Comparison of ENCODE assay signal across 8 cellular contexts in the genomic region with DNA sequence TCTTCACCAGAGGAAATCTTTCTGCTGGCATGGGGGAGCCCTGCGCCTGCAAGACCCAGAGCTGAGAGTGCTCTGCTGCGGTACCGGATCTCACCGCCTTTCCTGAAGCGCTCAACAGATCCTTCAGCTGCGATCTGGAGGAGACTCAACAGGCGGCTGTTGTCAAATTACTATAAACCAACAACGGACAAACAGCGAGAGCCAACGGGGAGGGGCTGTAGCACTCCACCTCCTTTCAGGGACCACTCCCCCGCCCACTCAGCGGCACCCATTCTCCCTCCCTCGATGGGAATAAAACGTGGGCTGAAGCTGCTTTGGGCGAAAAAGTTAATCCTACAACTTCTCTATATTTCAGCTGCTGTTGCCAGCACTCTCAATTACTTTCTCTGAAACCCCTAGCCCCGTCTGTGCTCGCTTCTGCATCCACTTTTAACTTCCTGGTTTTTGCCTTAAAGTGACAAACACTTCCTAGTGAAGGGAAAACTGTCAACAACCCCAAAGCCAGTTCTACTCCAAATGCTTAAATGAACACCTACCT. TPM values are rescaled to one million over a fixed set of nuclear protein-coding genes. Genes with fewer than 3 reads are reported as not detected.
DNase-seq lines count a peak whose midpoint lies in the region; ATAC-seq, FAIRE-seq and TF ChIP-seq lines count a peak whose summit lies in the region.

A gene with protein sequence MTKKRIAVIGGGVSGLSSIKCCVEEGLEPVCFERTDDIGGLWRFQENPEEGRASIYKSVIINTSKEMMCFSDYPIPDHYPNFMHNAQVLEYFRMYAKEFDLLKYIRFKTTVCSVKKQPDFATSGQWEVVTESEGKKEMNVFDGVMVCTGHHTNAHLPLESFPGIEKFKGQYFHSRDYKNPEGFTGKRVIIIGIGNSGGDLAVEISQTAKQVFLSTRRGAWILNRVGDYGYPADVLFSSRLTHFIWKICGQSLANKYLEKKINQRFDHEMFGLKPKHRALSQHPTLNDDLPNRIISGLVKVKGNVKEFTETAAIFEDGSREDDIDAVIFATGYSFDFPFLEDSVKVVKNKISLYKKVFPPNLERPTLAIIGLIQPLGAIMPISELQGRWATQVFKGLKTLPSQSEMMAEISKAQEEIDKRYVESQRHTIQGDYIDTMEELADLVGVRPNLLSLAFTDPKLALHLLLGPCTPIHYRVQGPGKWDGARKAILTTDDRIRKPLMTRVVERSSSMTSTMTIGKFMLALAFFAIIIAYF (minus strand): TSS at position 147 of the 538 bp plus-strand sequence. CDS start 310 bp downstream, outside the sequence.

- peak within 1 kb of the TSS; percentile 89 to 99 (median 94) for H3K4me3 Mint-ChIP-seq in naive thymus-derived CD4-positive, alpha-beta T cell
- peak within 1 kb of the TSS; percentile 85 to 96 for H3K4me3 Mint-ChIP-seq in stimulated activated naive CD8-positive, alpha-beta T cell treated with anti-CD3 and anti-CD28 coated beads, Interleukin-15, amount 100 ng/mL, for 72 hours

- H3K4me3 ChIP-seq in fibroblast of mammary gland (ENCODE audit: control insufficient read depth, low read depth, low read length) = peak within 1 kb of the TSS; percentile 77
- H3K4me3 ChIP-seq in naive thymus-derived CD4-positive, alpha-beta T cell (ENCODE audit: low read length) = peak within 1 kb of the TSS; percentile 70

- no peak for TF ChIP-seq POLR2A in GM12891 (IDR thresholded peaks at IDR 0.05; ENCODE audit: low read depth, low read length)

- TF ChIP-seq CTCF in fibroblast of mammary gland (conservative IDR thresholded peaks at IDR 0.05; ENCODE audit: control insufficient read depth, insufficient read depth, low read depth, low read length) = no peak

- H3K27me3 Mint-ChIP-seq in naive thymus-derived CD4-positive, alpha-beta T cell = peaks cover 0 to 15% (median 0%) of the 10 kb centered on the region in 5 donors
- no peaks in the 10 kb centered on the region for H3K27me3 Mint-ChIP-seq in stimulated activated naive CD8-positive, alpha-beta T cell treated with anti-CD3 and anti-CD28 coated beads, Interleukin-15, amount 100 ng/mL, for 72 hours

- H3K27me3 ChIP-seq in naive thymus-derived CD4-positive, alpha-beta T cell (ENCODE audit: control insufficient read depth in 2 of 2, insufficient read depth in 2 of 2, low read length in 2 of 2) = no peaks in the 10 kb centered on the region

- no peaks in the 10 kb centered on the region for H3K36me3 ChIP-seq in naive thymus-derived CD4-positive, alpha-beta T cell (ENCODE audit: control insufficient read depth in 2 of 3, insufficient read depth in 3 of 3, low read length in 3 of 3)

- no peaks in the 10 kb centered on the region for H3K9me3 ChIP-seq in naive thymus-derived CD4-positive, alpha-beta T cell (ENCODE audit: control insufficient read depth in 2 of 3, low read length in 3 of 3)

- FAIRE-seq in GM12891 (lab: Jason Lieb, UNC) = no peak

- H3K4me1 ChIP-seq in naive thymus-derived CD4-positive, alpha-beta T cell (ENCODE audit: control insufficient read depth in 2 of 2, insufficient read depth in 2 of 2, low read length in 2 of 2) = peaks cover 0 to 5% of the 10 kb centered on the region in 2 donors

- DNase-seq in GM12891 (ENCODE audit: insufficient read length, low spot score) (peak; percentile 36), NOMO-1 (lab: John Stamatoyannopoulos, UW; ENCODE audit: unreplicated experiment in 2 of 2) (peak; percentile 55 to 80), activated T-helper 1 cell treated with Interleukin-2 at 50 U/mL for 16 hours (ENCODE audit: low read depth) (peak; percentile 26), fibroblast of mammary gland (ENCODE audit: low read depth) (peak; percentile 71), GOT3 (lab: John Stamatoyannopoulos, UW) (no peak)
- DNase-seq in naive thymus-derived CD4-positive, alpha-beta T cell = peak; percentile 21 to 54 (median 40)
- DNase-seq in stimulated activated naive CD8-positive, alpha-beta T cell treated with anti-CD3 and anti-CD28 coated beads, Interleukin-15, amount 100 ng/mL, for 72 hours = peak; percentile 48 to 55

- intact Hi-C loops in naive thymus-derived CD4-positive, alpha-beta T cell (cut with micrococcal nuclease) = loop anchor here (1.0 kb wide), 2 partner anchors 17 to 53 kb away; a partner anchor contains a TSS

- H3K36me3 Mint-ChIP-seq in naive thymus-derived CD4-positive, alpha-beta T cell = peaks cover 0 to 2% (median 0%) of the 10 kb centered on the region in 5 donors

- H3K9me3 Mint-ChIP-seq in naive thymus-derived CD4-positive, alpha-beta T cell = no peaks in the 10 kb centered on the region
- no peaks in the 10 kb centered on the region for H3K9me3 Mint-ChIP-seq in stimulated activated naive CD8-positive, alpha-beta T cell treated with anti-CD3 and anti-CD28 coated beads, Interleukin-15, amount 100 ng/mL, for 72 hours

- peak within 1 kb of the TSS; percentile 53 for H3K27ac ChIP-seq in naive thymus-derived CD4-positive, alpha-beta T cell (ENCODE audit: low read depth, low read length)

- peak; percentile 84 for ATAC-seq in HG02973 (IDR thresholded peaks at IDR 0.05; ENCODE audit: unreplicated experiment)
- ATAC-seq in naive thymus-derived CD4-positive, alpha-beta T cell = peak; percentile 95
- peak; percentile 100 for ATAC-seq in stimulated activated naive CD8-positive, alpha-beta T cell treated with anti-CD3 and anti-CD28 coated beads, Interleukin-15, amount 100 ng/mL, for 72 hours

- H3K27ac Mint-ChIP-seq in naive thymus-derived CD4-positive, alpha-beta T cell = peak within 1 kb of the TSS; percentile 67 to 92 (median 76)
- peak within 1 kb of the TSS; percentile 56 to 93 for H3K27ac Mint-ChIP-seq in stimulated activated naive CD8-positive, alpha-beta T cell treated with anti-CD3 and anti-CD28 coated beads, Interleukin-15, amount 100 ng/mL, for 72 hours

- POLR2A ChIA-PET in naive thymus-derived CD4-positive, alpha-beta T cell (lab: Charles Lee) = interaction anchor here (0.6 to 2.0 kb wide), 3 partner anchors 17 to 287 kb away, joined by 3 to 10 read pairs (median 3); a partner anchor contains a TSS

- CTCF ChIA-PET in naive thymus-derived CD4-positive, alpha-beta T cell (lab: Charles Lee) = interaction anchor here (0.7 to 1.3 kb wide), 3 partner anchors 17 to 52 kb away, joined by 3 to 8 read pairs (median 3); a partner anchor contains a TSS

- H3K4me1 Mint-ChIP-seq in naive thymus-derived CD4-positive, alpha-beta T cell = peaks cover 15 to 29% (median 21%) of the 10 kb centered on the region in 7 donors
- peaks cover 31% of the 10 kb centered on the region for H3K4me1 Mint-ChIP-seq in stimulated activated naive CD8-positive, alpha-beta T cell treated with anti-CD3 and anti-CD28 coated beads, Interleukin-15, amount 100 ng/mL, for 72 hours

TF ChIP-seq in GM12891, 5 proteins besides CTCF, POLR2A, EP300 and RAD21:
- TF ChIP-seq POLR2AphosphoS5 (IDR thresholded peaks at IDR 0.05; ENCODE audit: low read depth, low read length) (no peak), POU2F2 (IDR thresholded peaks at IDR 0.05; ENCODE audit: low read depth, low read length) (no peak), SPI1 (IDR thresholded peaks at IDR 0.05; ENCODE audit: low read depth, low read length) (no peak), PAX5 (IDR thresholded peaks at IDR 0.05; ENCODE audit: insufficient read depth, low read length, severe bottlenecking) (no peak), TAF1 (IDR thresholded peaks at IDR 0.05; ENCODE audit: low read depth, low read length) (no peak)

RNA-seq across cellular contexts. Expression of the gene that starts here (rescaled TPM):
- 0.35 TPM for polyA plus RNA-seq in GM12891 (2012; ENCODE audit: low read depth, missing spikeins)
- 1 to 10 TPM in 2 of 5 experiments, under 1 TPM in 3; 0.29 to 4.3 (median 0.70) TPM for total RNA-seq in naive thymus-derived CD4-positive, alpha-beta T cell
- polyA plus RNA-seq in naive thymus-derived CD4-positive, alpha-beta T cell = under 1 TPM; 0.22 to 0.79 TPM
